In genomic region chr3:195003006-195003892, GRCh38 we compare ENCODE assay signal across 10 cellular contexts.
DNase-seq lines count a peak whose midpoint lies in the region; ATAC-seq and TF ChIP-seq lines count a peak whose summit lies in the region.
"Had no signal": no experiment of that assay in that cellular context is flagged by ENCODE, and none has a peak within 500 bp of the region (broad histone marks: within the 10 kb centered on the region; RNA-seq: fewer than 3 reads in every experiment).

No MANE protein-coding gene starts in this region.

- H3K27ac ChIP-seq in BLaER1: peak overlapping the region; percentile 88
- H3K27ac ChIP-seq in coronary artery: peak overlapping the region in 1 of 2 donors; percentile 21

- H3K9me3 ChIP-seq in BLaER1: no peaks in the 10 kb centered on the region

- no peaks in the 10 kb centered on the region for H3K36me3 ChIP-seq in BLaER1

- peaks cover 22 to 42% (median 42%) of the 10 kb centered on the region in 3 donors for H3K4me1 Mint-ChIP-seq in naive B cell
- H3K4me1 Mint-ChIP-seq: T-cell had no signal

- H3K4me3 ChIP-seq in BLaER1: no peak overlapping the region
- H3K4me3 ChIP-seq in coronary artery: no peak overlapping the region

- DNase-seq in NCI-H2171 (lab: John Stamatoyannopoulos, UW): peak; percentile 18
- peak; percentile 72 for DNase-seq in coronary artery (ENCODE audit: low spot score)
- no peak for DNase-seq in naive B cell
- DNase-seq in NCI-H526 treated with DMSO at 0.1 percent for 48 hours (lab: John Stamatoyannopoulos, UW): no peak
- DNase-seq in iPS-NIHi7 (ENCODE audit: extremely low spot score): no peak
- DNase-seq: stimulated activated CD4-positive, alpha-beta T cell treated with anti-CD3 and anti-CD28 coated beads, Interleukin-1b, Interleukin-23, amount 100 ng/mL, for 48 hours; T-cell had no signal

- H3K4me1 ChIP-seq in BLaER1: peaks cover 67% of the 10 kb centered on the region

- no peak for TF ChIP-seq CTCF in coronary artery (IDR thresholded peaks at IDR 0.05)

- peak overlapping the region; percentile 68 for H3K9ac ChIP-seq in BLaER1

- H3K27ac Mint-ChIP-seq in naive B cell: peak overlapping the region in 1 of 6 donors; percentile 55
- H3K27ac Mint-ChIP-seq: T-cell had no signal

- ATAC-seq in naive B cell (ENCODE audit: low read depth in 2 of 2): peak; percentile 28 to 36
- ATAC-seq in HG03565 (IDR thresholded peaks at IDR 0.05; ENCODE audit: unreplicated experiment): no peak
- no peak for ATAC-seq in GM18505 (IDR thresholded peaks at IDR 0.05; ENCODE audit: unreplicated experiment)
- ATAC-seq: T-cell had no signal

- no peaks in the 10 kb centered on the region for H3K27me3 ChIP-seq in BLaER1

- H3K9me3 Mint-ChIP-seq in naive B cell: no peaks in the 10 kb centered on the region
- H3K9me3 Mint-ChIP-seq: T-cell had no signal

- no peaks in the 10 kb centered on the region for H3K36me3 Mint-ChIP-seq in naive B cell
- H3K36me3 Mint-ChIP-seq: T-cell had no signal

- TF ChIP-seq POLR2A in GM18505 (IDR thresholded peaks at IDR 0.05; ENCODE audit: borderline replicate concordance, extremely low read depth, insufficient read depth, insufficient read length): no peak

- H3K4me3 Mint-ChIP-seq in naive B cell: peak overlapping the region in 3 of 8 donors; percentile 16 to 73 (median 24)
- H3K4me3 Mint-ChIP-seq: T-cell had no signal

- H3K27me3 Mint-ChIP-seq in naive B cell: no peaks in the 10 kb centered on the region

- peak overlapping the region; percentile 87 for H3K4me2 ChIP-seq in BLaER1

- H4K20me1 ChIP-seq in BLaER1: no peaks in the 10 kb centered on the region

Comparison
In these comparisons a context has a peak if more than half of its experiments do, and no peak if none do; other contexts are left out.
1. DNase-seq: peak in NCI-H2171 (single experiment) and coronary artery (single experiment); none in naive B cell (single experiment), NCI-H526 treated with DMSO at 0.1 percent for 48 hours (single experiment) and iPS-NIHi7 (single experiment).
2. ATAC-seq: peak in naive B cell (2 of 2); none in HG03565 (single experiment) and GM18505 (single experiment).